In genomic region chr11:75811485-75811884, GRCh38 we compare ENCODE assay signal across 1 cellular context.
TF ChIP-seq lines count a peak whose summit lies in the region.

No MANE protein-coding gene starts in this region.

TF ChIP-seq in GM23338, 12 proteins besides CTCF, POLR2A, EP300 and RAD21 (continued from another document):
- TF ChIP-seq ZNF462 (CRISPR knock-in tag; IDR thresholded peaks at IDR 0.05) = no peak
TF ChIP-seq in GM23338: peak in this region for 0.
